In the genomic region with DNA sequence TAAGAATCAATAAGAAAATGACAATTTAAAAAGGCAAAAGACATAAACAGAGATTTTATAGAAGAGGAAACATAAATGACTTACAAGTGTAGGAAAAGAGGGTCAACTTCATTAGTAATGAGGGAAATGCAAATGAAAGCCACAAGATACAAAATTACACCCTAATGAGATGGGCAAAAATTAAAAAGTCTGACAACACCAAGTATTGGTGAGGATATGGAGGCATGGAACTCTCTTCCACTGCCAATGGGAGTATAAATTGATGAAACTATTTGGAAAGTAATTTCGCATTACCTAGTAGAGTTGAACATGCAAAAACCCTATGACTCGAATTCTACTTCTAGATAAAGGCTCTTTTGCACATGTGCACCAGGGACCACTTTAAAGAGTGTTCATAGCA, we compare ENCODE assay signal across 32 cellular contexts. TPM values are rescaled to one million over a fixed set of nuclear protein-coding genes. Genes with fewer than 3 reads are reported as not detected.
DNase-seq lines count a peak whose midpoint lies in the region; FAIRE-seq and TF ChIP-seq lines count a peak whose summit lies in the region.
"Had no signal": no experiment of that assay in that cellular context is flagged by ENCODE, and none has a peak within 500 bp of the region (broad histone marks: within the 10 kb centered on the region; RNA-seq: fewer than 3 reads in every experiment).

No MANE protein-coding gene starts in this region.

- TF ChIP-seq CTCF in HEK293 (tag by site-specific recombination; IDR thresholded peaks at IDR 0.05), result no peak
- no peak for TF ChIP-seq CTCF in right atrium auricular region (IDR thresholded peaks at IDR 0.05)

- CTCF ChIA-PET in HEK293 (lab: Yijun Ruan, JAX), result no interaction called here

- POLR2A ChIA-PET in HEK293 (lab: Yijun Ruan, JAX), result no interaction called here

- H3K4me1 ChIP-seq in HEK293 (ENCODE audit: control insufficient read depth, insufficient read depth, low read length) (no peaks in the 10 kb centered on the region), right atrium auricular region (no peaks in the 10 kb centered on the region)
- H3K4me1 ChIP-seq: A549; BLaER1; BLaER1 treated with 17β-estradiol and CSF1 and Interleukin-3, amounts not matched to agents 10 nM and 100 nM; Caco-2 had no signal

- peak; percentile 20 for FAIRE-seq in urothelium cell line (lab: Jason Lieb, UNC)
- FAIRE-seq: A204.1, D721Med had no signal

- H3K4me3 ChIP-seq in HEK293 (ENCODE audit: low read depth, low read length), result no peak overlapping the region
- H3K4me3 ChIP-seq in right atrium auricular region, result no peak overlapping the region
- H3K4me3 ChIP-seq: A549; BLaER1; BLaER1 treated with 17β-estradiol and CSF1 and Interleukin-3, amounts not matched to agents 10 nM and 100 nM had no signal

- H3K9me3 ChIP-seq in HEK293 (ENCODE audit: control insufficient read depth, insufficient read depth, low read depth, low read length) (no peaks in the 10 kb centered on the region), right atrium auricular region (no peaks in the 10 kb centered on the region)
- H3K9me3 ChIP-seq: BE2C had no signal

- no peaks in the 10 kb centered on the region for H3K36me3 ChIP-seq in HEK293 (ENCODE audit: control insufficient read depth in 2 of 2, insufficient read depth in 1 of 2, low read length in 2 of 2)
- H3K36me3 ChIP-seq in right atrium auricular region, result no peaks in the 10 kb centered on the region
- H3K36me3 ChIP-seq: BE2C; BLaER1; BLaER1 treated with 17β-estradiol and CSF1 and Interleukin-3, amounts not matched to agents 10 nM and 100 nM had no signal

- H3K27ac ChIP-seq in HEK293 (ENCODE audit: extremely low read depth, low read depth, low read length) (no peak overlapping the region), right atrium auricular region (no peak overlapping the region)
- H3K27ac ChIP-seq: 22Rv1; A549; BLaER1; BLaER1 treated with 17β-estradiol and CSF1 and Interleukin-3, amounts not matched to agents 10 nM and 100 nM; C4-2B had no signal

- H3K27me3 ChIP-seq in right atrium auricular region, result no peaks in the 10 kb centered on the region
- H3K27me3 ChIP-seq: BE2C; BLaER1; BLaER1 treated with 17β-estradiol and CSF1 and Interleukin-3, amounts not matched to agents 10 nM and 100 nM had no signal

- DNase-seq in urothelium cell line (ENCODE audit: low spot score) (no peak), right atrium auricular region (ENCODE audit: low spot score) (no peak), cortex of kidney (lab: John Stamatoyannopoulos, UW) (no peak)
- DNase-seq: 8988T; ACHN; AML-193; BE2C; C1 segment of cervical spinal cord; Caco-2; Calu3; CD4-positive, alpha-beta memory T cell; CD4-positive, alpha-beta T cell; CD4-positive, CD25-positive, alpha-beta regulatory T cell; CD8-positive, alpha-beta memory T cell; CD8-positive, alpha-beta T cell; COR-L47; DMS 273 treated with DMSO at 0.1 percent for 48 hours; DMS153; DMS53; DMS79; DMS79 treated with DMSO at 0.1 percent for 48 hours; DND-41; EL had no signal

TF ChIP-seq in HEK293, 187 proteins besides CTCF, POLR2A, EP300 and RAD21:
- TF ChIP-seq ZNF184 (tag by site-specific recombination; IDR thresholded peaks at IDR 0.05), result peak; percentile 98
- TF ChIP-seq, protein P1, sequence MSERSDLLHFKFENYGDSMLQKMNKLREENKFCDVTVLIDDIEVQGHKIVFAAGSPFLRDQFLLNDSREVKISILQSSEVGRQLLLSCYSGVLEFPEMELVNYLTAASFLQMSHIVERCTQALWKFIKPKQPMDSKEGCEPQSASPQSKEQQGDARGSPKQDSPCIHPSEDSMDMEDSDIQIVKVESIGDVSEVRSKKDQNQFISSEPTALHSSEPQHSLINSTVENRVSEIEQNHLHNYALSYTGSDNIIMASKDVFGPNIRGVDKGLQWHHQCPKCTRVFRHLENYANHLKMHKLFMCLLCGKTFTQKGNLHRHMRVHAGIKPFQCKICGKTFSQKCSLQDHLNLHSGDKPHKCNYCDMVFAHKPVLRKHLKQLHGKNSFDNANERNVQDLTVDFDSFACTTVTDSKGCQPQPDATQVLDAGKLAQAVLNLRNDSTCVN (tag by site-specific recombination; optimal IDR thresholded peaks at IDR 0.05), result no peak
TF ChIP-seq in HEK293: peak in this region for 1.

RNA-seq across cellular contexts. Expression of a gene that starts 28.2 kb away (rescaled TPM):
- 10 to 100 TPM; 12.6 to 35.4 TPM for total RNA-seq in right atrium auricular region
- total RNA-seq: B cell; Calu3; CD4-positive, alpha-beta memory T cell; CD4-positive, CD25-positive, alpha-beta regulatory T cell; CD8-positive, alpha-beta memory T cell; CD8-positive, alpha-beta T cell had no signal
